ENCODE assay signal across 1 cellular context in the genomic region with DNA sequence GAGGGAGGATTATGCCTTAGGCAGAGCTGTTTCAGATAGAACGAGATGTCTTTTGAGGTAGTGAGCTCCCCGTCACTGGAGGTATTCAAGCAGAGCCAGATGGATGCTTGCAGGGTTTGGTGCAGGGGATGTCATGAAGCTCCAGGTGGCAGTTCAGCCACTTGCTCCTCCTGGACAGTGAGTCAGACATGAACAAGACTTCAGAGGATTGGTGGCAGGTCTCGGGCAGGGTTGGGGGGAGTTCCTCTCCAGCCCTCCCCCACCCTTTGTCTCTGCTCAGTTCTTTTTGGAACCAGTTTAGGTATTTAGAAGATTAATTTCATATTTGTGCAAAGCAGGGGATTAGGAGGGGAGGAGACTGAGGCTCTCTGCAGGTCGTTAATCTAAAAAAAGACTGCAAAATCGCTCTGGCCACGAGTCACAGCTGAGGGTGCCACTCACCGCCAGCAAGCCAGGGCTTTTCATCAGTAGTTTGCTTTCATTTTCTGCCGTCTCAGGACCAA.
TF ChIP-seq lines count a peak whose summit lies in the region.

No MANE protein-coding gene starts in this region.

TF ChIP-seq in K562, 482 proteins besides CTCF, POLR2A, EP300 and RAD21 (continued from another document):
- TF ChIP-seq, protein P1, sequence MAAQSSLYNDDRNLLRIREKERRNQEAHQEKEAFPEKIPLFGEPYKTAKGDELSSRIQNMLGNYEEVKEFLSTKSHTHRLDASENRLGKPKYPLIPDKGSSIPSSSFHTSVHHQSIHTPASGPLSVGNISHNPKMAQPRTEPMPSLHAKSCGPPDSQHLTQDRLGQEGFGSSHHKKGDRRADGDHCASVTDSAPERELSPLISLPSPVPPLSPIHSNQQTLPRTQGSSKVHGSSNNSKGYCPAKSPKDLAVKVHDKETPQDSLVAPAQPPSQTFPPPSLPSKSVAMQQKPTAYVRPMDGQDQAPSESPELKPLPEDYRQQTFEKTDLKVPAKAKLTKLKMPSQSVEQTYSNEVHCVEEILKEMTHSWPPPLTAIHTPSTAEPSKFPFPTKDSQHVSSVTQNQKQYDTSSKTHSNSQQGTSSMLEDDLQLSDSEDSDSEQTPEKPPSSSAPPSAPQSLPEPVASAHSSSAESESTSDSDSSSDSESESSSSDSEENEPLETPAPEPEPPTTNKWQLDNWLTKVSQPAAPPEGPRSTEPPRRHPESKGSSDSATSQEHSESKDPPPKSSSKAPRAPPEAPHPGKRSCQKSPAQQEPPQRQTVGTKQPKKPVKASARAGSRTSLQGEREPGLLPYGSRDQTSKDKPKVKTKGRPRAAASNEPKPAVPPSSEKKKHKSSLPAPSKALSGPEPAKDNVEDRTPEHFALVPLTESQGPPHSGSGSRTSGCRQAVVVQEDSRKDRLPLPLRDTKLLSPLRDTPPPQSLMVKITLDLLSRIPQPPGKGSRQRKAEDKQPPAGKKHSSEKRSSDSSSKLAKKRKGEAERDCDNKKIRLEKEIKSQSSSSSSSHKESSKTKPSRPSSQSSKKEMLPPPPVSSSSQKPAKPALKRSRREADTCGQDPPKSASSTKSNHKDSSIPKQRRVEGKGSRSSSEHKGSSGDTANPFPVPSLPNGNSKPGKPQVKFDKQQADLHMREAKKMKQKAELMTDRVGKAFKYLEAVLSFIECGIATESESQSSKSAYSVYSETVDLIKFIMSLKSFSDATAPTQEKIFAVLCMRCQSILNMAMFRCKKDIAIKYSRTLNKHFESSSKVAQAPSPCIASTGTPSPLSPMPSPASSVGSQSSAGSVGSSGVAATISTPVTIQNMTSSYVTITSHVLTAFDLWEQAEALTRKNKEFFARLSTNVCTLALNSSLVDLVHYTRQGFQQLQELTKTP (IDR thresholded peaks at IDR 0.05; ENCODE audit: low read depth in 1 of 2, partially characterized antibody in 2 of 2) = no peak
- TF ChIP-seq RBM25 (IDR thresholded peaks at IDR 0.05; ENCODE audit: low read depth, low read length, severe bottlenecking) (peak; percentile 82), TAF7 (tag; IDR thresholded peaks at IDR 0.05) (no peak), FOS (IDR thresholded peaks at IDR 0.05; ENCODE audit: extremely low read depth, insufficient read length) (no peak), ZKSCAN8 (CRISPR knock-in tag; IDR thresholded peaks at IDR 0.05) (no peak), ZNF253 (CRISPR knock-in tag; conservative IDR thresholded peaks at IDR 0.05) (no peak), ZFP36 (IDR thresholded peaks at IDR 0.05; ENCODE audit: low read depth, low read length, partially characterized antibody) (peak; percentile 61), ZNF41 (CRISPR knock-in tag; conservative IDR thresholded peaks at IDR 0.05) (no peak), BCOR (IDR thresholded peaks at IDR 0.05) (peak; percentile 83), KDM1A (IDR thresholded peaks at IDR 0.05) (peak in 1 of 2 experiments; percentile 25; a peak in 1 of 4 replicates), KAT8 (IDR thresholded peaks at IDR 0.05; ENCODE audit: low read depth) (no peak), MXI1 (IDR thresholded peaks at IDR 0.05; ENCODE audit: low read depth, low read length) (no peak), POLR2AphosphoS5 (IDR thresholded peaks at IDR 0.05; ENCODE audit: control insufficient read depth, insufficient read depth, low read depth, low read length) (no peak), ZC3H4 (CRISPR knock-in tag; IDR thresholded peaks at IDR 0.05; ENCODE audit: borderline replicate concordance) (no peak), ZNF764 (CRISPR knock-in tag; IDR thresholded peaks at IDR 0.05; ENCODE audit: low read depth) (no peak), ZNF76 (CRISPR knock-in tag; IDR thresholded peaks at IDR 0.05; ENCODE audit: borderline replicate concordance) (no peak), ZNF316 (IDR thresholded peaks at IDR 0.05) (no peak)
- TF ChIP-seq, protein P2, sequence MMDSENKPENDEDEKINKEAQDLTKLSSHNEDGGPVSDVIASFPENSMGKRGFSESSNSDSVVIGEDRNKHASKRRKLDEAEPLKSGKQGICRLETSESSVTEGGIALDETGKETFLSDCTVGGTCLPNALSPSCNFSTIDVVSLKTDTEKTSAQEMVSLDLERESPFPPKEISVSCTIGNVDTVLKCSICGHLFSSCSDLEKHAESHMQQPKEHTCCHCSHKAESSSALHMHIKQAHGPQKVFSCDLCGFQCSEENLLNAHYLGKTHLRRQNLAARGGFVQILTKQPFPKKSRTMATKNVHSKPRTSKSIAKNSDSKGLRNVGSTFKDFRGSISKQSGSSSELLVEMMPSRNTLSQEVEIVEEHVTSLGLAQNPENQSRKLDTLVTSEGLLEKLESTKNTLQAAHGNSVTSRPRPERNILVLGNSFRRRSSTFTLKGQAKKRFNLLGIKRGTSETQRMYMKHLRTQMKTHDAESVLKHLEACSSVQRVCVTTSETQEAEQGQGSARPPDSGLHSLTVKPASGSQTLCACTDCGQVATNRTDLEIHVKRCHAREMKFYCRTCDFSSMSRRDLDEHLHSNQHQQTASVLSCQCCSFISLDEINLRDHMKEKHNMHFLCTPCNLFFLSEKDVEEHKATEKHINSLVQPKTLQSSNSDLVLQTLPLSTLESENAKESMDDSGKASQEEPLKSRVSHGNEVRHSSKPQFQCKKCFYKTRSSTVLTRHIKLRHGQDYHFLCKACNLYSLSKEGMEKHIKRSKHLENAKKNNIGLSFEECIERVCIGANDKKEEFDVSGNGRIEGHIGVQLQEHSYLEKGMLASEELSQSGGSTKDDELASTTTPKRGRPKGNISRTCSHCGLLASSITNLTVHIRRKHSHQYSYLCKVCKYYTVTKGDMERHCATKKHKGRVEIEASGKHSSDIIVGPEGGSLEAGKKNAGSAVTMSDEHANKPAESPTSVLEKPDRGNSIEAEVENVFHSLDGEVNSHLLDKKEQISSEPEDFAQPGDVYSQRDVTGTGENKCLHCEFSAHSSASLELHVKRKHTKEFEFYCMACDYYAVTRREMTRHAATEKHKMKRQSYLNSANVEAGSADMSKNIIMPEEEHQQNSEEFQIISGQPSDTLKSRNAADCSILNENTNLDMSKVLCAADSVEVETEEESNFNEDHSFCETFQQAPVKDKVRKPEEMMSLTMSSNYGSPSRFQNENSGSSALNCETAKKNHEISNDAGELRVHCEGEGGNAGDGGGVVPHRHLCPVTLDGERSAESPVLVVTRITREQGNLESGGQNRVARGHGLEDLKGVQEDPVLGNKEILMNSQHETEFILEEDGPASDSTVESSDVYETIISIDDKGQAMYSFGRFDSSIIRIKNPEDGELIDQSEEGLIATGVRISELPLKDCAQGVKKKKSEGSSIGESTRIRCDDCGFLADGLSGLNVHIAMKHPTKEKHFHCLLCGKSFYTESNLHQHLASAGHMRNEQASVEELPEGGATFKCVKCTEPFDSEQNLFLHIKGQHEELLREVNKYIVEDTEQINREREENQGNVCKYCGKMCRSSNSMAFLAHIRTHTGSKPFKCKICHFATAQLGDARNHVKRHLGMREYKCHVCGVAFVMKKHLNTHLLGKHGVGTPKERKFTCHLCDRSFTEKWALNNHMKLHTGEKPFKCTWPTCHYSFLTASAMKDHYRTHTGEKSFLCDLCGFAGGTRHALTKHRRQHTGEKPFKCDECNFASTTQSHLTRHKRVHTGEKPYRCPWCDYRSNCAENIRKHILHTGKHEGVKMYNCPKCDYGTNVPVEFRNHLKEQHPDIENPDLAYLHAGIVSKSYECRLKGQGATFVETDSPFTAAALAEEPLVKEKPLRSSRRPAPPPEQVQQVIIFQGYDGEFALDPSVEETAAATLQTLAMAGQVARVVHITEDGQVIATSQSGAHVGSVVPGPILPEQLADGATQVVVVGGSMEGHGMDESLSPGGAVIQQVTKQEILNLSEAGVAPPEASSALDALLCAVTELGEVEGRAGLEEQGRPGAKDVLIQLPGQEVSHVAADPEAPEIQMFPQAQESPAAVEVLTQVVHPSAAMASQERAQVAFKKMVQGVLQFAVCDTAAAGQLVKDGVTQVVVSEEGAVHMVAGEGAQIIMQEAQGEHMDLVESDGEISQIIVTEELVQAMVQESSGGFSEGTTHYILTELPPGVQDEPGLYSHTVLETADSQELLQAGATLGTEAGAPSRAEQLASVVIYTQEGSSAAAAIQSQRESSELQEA (IDR thresholded peaks at IDR 0.05; ENCODE audit: low read depth) = no peak
- TF ChIP-seq, protein P3, sequence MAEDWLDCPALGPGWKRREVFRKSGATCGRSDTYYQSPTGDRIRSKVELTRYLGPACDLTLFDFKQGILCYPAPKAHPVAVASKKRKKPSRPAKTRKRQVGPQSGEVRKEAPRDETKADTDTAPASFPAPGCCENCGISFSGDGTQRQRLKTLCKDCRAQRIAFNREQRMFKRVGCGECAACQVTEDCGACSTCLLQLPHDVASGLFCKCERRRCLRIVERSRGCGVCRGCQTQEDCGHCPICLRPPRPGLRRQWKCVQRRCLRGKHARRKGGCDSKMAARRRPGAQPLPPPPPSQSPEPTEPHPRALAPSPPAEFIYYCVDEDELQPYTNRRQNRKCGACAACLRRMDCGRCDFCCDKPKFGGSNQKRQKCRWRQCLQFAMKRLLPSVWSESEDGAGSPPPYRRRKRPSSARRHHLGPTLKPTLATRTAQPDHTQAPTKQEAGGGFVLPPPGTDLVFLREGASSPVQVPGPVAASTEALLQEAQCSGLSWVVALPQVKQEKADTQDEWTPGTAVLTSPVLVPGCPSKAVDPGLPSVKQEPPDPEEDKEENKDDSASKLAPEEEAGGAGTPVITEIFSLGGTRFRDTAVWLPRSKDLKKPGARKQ (CRISPR knock-in tag; IDR thresholded peaks at IDR 0.05) = no peak
- TF ChIP-seq, protein P4, sequence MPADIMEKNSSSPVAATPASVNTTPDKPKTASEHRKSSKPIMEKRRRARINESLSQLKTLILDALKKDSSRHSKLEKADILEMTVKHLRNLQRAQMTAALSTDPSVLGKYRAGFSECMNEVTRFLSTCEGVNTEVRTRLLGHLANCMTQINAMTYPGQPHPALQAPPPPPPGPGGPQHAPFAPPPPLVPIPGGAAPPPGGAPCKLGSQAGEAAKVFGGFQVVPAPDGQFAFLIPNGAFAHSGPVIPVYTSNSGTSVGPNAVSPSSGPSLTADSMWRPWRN (IDR thresholded peaks at IDR 0.05; ENCODE audit: low read depth) = no peak
- TF ChIP-seq, protein P5, sequence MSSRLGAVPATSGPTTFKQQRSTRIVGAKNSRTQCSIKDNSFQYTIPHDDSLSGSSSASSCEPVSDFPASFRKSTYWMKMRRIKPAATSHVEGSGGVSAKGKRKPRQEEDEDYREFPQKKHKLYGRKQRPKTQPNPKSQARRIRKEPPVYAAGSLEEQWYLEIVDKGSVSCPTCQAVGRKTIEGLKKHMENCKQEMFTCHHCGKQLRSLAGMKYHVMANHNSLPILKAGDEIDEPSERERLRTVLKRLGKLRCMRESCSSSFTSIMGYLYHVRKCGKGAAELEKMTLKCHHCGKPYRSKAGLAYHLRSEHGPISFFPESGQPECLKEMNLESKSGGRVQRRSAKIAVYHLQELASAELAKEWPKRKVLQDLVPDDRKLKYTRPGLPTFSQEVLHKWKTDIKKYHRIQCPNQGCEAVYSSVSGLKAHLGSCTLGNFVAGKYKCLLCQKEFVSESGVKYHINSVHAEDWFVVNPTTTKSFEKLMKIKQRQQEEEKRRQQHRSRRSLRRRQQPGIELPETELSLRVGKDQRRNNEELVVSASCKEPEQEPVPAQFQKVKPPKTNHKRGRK (tag; IDR thresholded peaks at IDR 0.05) = no peak
- TF ChIP-seq, protein P6, sequence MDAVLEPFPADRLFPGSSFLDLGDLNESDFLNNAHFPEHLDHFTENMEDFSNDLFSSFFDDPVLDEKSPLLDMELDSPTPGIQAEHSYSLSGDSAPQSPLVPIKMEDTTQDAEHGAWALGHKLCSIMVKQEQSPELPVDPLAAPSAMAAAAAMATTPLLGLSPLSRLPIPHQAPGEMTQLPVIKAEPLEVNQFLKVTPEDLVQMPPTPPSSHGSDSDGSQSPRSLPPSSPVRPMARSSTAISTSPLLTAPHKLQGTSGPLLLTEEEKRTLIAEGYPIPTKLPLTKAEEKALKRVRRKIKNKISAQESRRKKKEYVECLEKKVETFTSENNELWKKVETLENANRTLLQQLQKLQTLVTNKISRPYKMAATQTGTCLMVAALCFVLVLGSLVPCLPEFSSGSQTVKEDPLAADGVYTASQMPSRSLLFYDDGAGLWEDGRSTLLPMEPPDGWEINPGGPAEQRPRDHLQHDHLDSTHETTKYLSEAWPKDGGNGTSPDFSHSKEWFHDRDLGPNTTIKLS (IDR thresholded peaks at IDR 0.05; ENCODE audit: borderline replicate concordance, low read depth) = no peak
- TF ChIP-seq, protein P7, sequence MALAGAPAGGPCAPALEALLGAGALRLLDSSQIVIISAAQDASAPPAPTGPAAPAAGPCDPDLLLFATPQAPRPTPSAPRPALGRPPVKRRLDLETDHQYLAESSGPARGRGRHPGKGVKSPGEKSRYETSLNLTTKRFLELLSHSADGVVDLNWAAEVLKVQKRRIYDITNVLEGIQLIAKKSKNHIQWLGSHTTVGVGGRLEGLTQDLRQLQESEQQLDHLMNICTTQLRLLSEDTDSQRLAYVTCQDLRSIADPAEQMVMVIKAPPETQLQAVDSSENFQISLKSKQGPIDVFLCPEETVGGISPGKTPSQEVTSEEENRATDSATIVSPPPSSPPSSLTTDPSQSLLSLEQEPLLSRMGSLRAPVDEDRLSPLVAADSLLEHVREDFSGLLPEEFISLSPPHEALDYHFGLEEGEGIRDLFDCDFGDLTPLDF (CRISPR knock-in tag; IDR thresholded peaks at IDR 0.05) = no peak
- TF ChIP-seq, protein P8, sequence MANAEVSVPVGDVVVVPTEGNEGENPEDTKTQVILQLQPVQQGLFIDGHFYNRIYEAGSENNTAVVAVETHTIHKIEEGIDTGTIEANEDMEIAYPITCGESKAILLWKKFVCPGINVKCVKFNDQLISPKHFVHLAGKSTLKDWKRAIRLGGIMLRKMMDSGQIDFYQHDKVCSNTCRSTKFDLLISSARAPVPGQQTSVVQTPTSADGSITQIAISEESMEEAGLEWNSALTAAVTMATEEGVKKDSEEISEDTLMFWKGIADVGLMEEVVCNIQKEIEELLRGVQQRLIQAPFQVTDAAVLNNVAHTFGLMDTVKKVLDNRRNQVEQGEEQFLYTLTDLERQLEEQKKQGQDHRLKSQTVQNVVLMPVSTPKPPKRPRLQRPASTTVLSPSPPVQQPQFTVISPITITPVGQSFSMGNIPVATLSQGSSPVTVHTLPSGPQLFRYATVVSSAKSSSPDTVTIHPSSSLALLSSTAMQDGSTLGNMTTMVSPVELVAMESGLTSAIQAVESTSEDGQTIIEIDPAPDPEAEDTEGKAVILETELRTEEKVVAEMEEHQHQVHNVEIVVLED (CRISPR knock-in tag; IDR thresholded peaks at IDR 0.05) = no peak
